ENCODE assay signal across 11 cellular contexts in genomic region chrX:107827137-107827831, GRCh38. TPM values are rescaled to one million over a fixed set of nuclear protein-coding genes. Genes with fewer than 3 reads are reported as not detected.
DNase-seq lines count a peak whose midpoint lies in the region; ATAC-seq, FAIRE-seq and TF ChIP-seq lines count a peak whose summit lies in the region.
"Had no signal": no experiment of that assay in that cellular context is flagged by ENCODE, and none has a peak within 500 bp of the region (broad histone marks: within the 10 kb centered on the region; RNA-seq: fewer than 3 reads in every experiment).

No MANE protein-coding gene starts in this region.

- no peak for TF ChIP-seq CTCF in cardiac fibroblast (IDR thresholded peaks at IDR 0.05; ENCODE audit: low read depth, low read length)
- no peak for TF ChIP-seq CTCF in lung (IDR thresholded peaks at IDR 0.05; ENCODE audit: control extremely low read depth, extremely low read depth)
- TF ChIP-seq CTCF in vagina (IDR thresholded peaks at IDR 0.05), result no peak
- no peak for TF ChIP-seq CTCF in D721Med (IDR thresholded peaks at IDR 0.05; ENCODE audit: insufficient read depth, missing control alignments)

- H3K4me3 ChIP-seq in cardiac fibroblast (replicated peaks in 1 of 2; ENCODE audit: low read depth in 2 of 2, low read length in 2 of 2) (peak overlapping the region; percentile 25 to 56), lung (peak overlapping the region; percentile 57), vagina (peak overlapping the region; percentile 53 to 63)

- no peaks in the 10 kb centered on the region for H3K9me3 Mint-ChIP-seq in activated naive CD4-positive, alpha-beta T cell treated with anti-CD3 and anti-CD28 coated beads, Interleukin-2, amount 10 ng/mL, durations not matched to agents 7 days and 5 days

- H3K4me1 ChIP-seq in lung (ENCODE audit: control insufficient read depth in 2 of 2, insufficient read depth in 2 of 2, low read length in 2 of 2) (peaks cover 0 to 4% of the 10 kb centered on the region in 2 donors), vagina (peaks cover 7% of the 10 kb centered on the region)

- H3K27me3 Mint-ChIP-seq in activated naive CD4-positive, alpha-beta T cell treated with anti-CD3 and anti-CD28 coated beads, Interleukin-2, amount 10 ng/mL, durations not matched to agents 7 days and 5 days, result peaks cover 16% of the 10 kb centered on the region

- no peak for DNase-seq in activated naive CD4-positive, alpha-beta T cell treated with anti-CD3 and anti-CD28 coated beads, Interleukin-2, amount 10 ng/mL, durations not matched to agents 7 days and 5 days
- no peak for DNase-seq in activated naive CD4-positive, alpha-beta T cell treated with anti-CD3 and anti-CD28 coated beads, Interleukin-2, amount 50 U/mL, for 16 hours
- DNase-seq in cardiac fibroblast (ENCODE audit: low read depth in 2 of 2) (peak; percentile 13 to 27), lung (ENCODE audit: low spot score) (no peak), vagina (ENCODE audit: extremely low spot score in 2 of 2) (no peak), D721Med (ENCODE audit: insufficient read length, low spot score) (no peak), middle frontal gyrus (ENCODE audit: extremely low spot score, low spot score) (no peak)

- H3K27ac ChIP-seq in lung (ENCODE audit: low read depth in 1 of 2, low read length in 1 of 2), result peak overlapping the region; percentile 1 to 55
- H3K27ac ChIP-seq in vagina, result peak overlapping the region; percentile 93

- no peaks in the 10 kb centered on the region for H3K27me3 ChIP-seq in lung (ENCODE audit: control insufficient read depth, insufficient read depth)
- H3K27me3 ChIP-seq in vagina, result no peaks in the 10 kb centered on the region

- 23 to 31% methylated on average over 9 of the region's 9 CpGs for WGBS in lung, 2 donors

- H3K36me3 ChIP-seq in lung (ENCODE audit: control insufficient read depth in 2 of 2, insufficient read depth in 2 of 2, low read length in 2 of 2), result no peaks in the 10 kb centered on the region
- H3K36me3 ChIP-seq in vagina, result no peaks in the 10 kb centered on the region

- FAIRE-seq in D721Med (lab: Jason Lieb, UNC), result no peak
- FAIRE-seq: G401.6 had no signal

- no peaks in the 10 kb centered on the region for H3K36me3 Mint-ChIP-seq in activated naive CD4-positive, alpha-beta T cell treated with anti-CD3 and anti-CD28 coated beads, Interleukin-2, amount 10 ng/mL, durations not matched to agents 7 days and 5 days

- H3K9me3 ChIP-seq in lung (ENCODE audit: control insufficient read depth in 2 of 2, insufficient read depth in 1 of 2, low read length in 1 of 2) (peaks cover 0 to 3% of the 10 kb centered on the region in 2 donors), vagina (no peaks in the 10 kb centered on the region)

- H3K4me3 Mint-ChIP-seq in activated naive CD4-positive, alpha-beta T cell treated with anti-CD3 and anti-CD28 coated beads, Interleukin-2, amount 10 ng/mL, durations not matched to agents 7 days and 5 days, result peak overlapping the region; percentile 65

- no peak for TF ChIP-seq POLR2A in vagina (IDR thresholded peaks at IDR 0.05)

- H3K27ac Mint-ChIP-seq in activated naive CD4-positive, alpha-beta T cell treated with anti-CD3 and anti-CD28 coated beads, Interleukin-2, amount 10 ng/mL, durations not matched to agents 7 days and 5 days, result peak overlapping the region; percentile 78

- CTCF ChIA-PET in activated naive CD4-positive, alpha-beta T cell treated with anti-CD3 and anti-CD28 coated beads, Interleukin-2, amount 10 ng/mL, durations not matched to agents 7 days and 5 days (lab: Charles Lee), result no interaction called here

- ATAC-seq in lung (ENCODE audit: insufficient read depth, low FRiP score) (no peak), SK-N-SH treated with all-trans-retinoic acid at 6 μM for 48 hours (no peak)

- intact Hi-C loops in vagina (cut with DNase I), result no loop called here

- H3K4me1 Mint-ChIP-seq in activated naive CD4-positive, alpha-beta T cell treated with anti-CD3 and anti-CD28 coated beads, Interleukin-2, amount 10 ng/mL, durations not matched to agents 7 days and 5 days, result peaks cover 23% of the 10 kb centered on the region

TF ChIP-seq in SK-N-SH treated with all-trans-retinoic acid at 6 μM for 48 hours, 23 proteins besides CTCF, POLR2A, EP300 and RAD21:
- TF ChIP-seq PPARA (CRISPR knock-in tag; IDR thresholded peaks at IDR 0.05; ENCODE audit: borderline replicate concordance) (no peak), ARNTL (CRISPR knock-in tag; IDR thresholded peaks at IDR 0.05; ENCODE audit: borderline replicate concordance, low read depth) (no peak), TSHZ2 (CRISPR knock-in tag; IDR thresholded peaks at IDR 0.05) (no peak), ZNF70 (CRISPR knock-in tag; IDR thresholded peaks at IDR 0.05) (no peak), ZNF8 (CRISPR knock-in tag; IDR thresholded peaks at IDR 0.05) (no peak), ZFP3 (CRISPR knock-in tag; IDR thresholded peaks at IDR 0.05) (no peak), TCF4 (CRISPR knock-in tag; IDR thresholded peaks at IDR 0.05; ENCODE audit: borderline replicate concordance) (no peak), ZNF565 (CRISPR knock-in tag; conservative IDR thresholded peaks at IDR 0.05; ENCODE audit: low read depth) (no peak), ISL1 (CRISPR knock-in tag; IDR thresholded peaks at IDR 0.05) (no peak)
- TF ChIP-seq, protein P1, sequence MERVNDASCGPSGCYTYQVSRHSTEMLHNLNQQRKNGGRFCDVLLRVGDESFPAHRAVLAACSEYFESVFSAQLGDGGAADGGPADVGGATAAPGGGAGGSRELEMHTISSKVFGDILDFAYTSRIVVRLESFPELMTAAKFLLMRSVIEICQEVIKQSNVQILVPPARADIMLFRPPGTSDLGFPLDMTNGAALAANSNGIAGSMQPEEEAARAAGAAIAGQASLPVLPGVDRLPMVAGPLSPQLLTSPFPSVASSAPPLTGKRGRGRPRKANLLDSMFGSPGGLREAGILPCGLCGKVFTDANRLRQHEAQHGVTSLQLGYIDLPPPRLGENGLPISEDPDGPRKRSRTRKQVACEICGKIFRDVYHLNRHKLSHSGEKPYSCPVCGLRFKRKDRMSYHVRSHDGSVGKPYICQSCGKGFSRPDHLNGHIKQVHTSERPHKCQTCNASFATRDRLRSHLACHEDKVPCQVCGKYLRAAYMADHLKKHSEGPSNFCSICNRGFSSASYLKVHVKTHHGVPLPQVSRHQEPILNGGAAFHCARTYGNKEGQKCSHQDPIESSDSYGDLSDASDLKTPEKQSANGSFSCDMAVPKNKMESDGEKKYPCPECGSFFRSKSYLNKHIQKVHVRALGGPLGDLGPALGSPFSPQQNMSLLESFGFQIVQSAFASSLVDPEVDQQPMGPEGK (CRISPR knock-in tag; IDR thresholded peaks at IDR 0.05; ENCODE audit: borderline replicate concordance), result no peak

RNA-seq across cellular contexts. Expression of gene MID2, which starts 1.6 kb away (rescaled TPM):
- total RNA-seq in lung, result 10 to 100 TPM; 15.6 to 44.1 TPM
- polyA plus RNA-seq in lung, result 1 to 10 TPM; 2.4 to 5.2 TPM
- 25.5 TPM for total RNA-seq in vagina

RNA-seq across cellular contexts. Expression of gene NCBP2L, which starts 49.8 kb away (rescaled TPM):
- total RNA-seq in lung (under 1 TPM; 0.11 to 0.12 TPM), vagina (not detected)
- polyA plus RNA-seq in lung, result under 1 TPM; 0.03 to 0.08 TPM
- total RNA-seq: dermis microvascular lymphatic vessel endothelial cell, M059J had no signal

RNA-seq across cellular contexts. Expression of gene TSC22D3, which starts 51.7 kb away (rescaled TPM):
- total RNA-seq in lung, result 100 to 1,000 TPM; 299 to 308 TPM
- 100 to 1,000 TPM; 117 to 447 TPM for polyA plus RNA-seq in lung
- 780 TPM for total RNA-seq in vagina

Comparison
In these comparisons a context has a peak if more than half of its experiments do, and no peak if none do; other contexts are left out.
1. DNase-seq: peak in cardiac fibroblast (2 of 2); none in activated naive CD4-positive, alpha-beta T cell treated with anti-CD3 and anti-CD28 coated beads, Interleukin-2, amount 10 ng/mL, durations not matched to agents 7 days and 5 days (single experiment), activated naive CD4-positive, alpha-beta T cell treated with anti-CD3 and anti-CD28 coated beads, Interleukin-2, amount 50 U/mL, for 16 hours (single experiment), lung (single experiment), vagina (0 of 2), D721Med (single experiment) and middle frontal gyrus (single experiment).
2. Peak in every context shown above with its lines, with median percentiles within 50 percentile points of each other: H3K4me3 ChIP-seq.